8 cellular contexts compared by ENCODE assay signal in the genomic region with DNA sequence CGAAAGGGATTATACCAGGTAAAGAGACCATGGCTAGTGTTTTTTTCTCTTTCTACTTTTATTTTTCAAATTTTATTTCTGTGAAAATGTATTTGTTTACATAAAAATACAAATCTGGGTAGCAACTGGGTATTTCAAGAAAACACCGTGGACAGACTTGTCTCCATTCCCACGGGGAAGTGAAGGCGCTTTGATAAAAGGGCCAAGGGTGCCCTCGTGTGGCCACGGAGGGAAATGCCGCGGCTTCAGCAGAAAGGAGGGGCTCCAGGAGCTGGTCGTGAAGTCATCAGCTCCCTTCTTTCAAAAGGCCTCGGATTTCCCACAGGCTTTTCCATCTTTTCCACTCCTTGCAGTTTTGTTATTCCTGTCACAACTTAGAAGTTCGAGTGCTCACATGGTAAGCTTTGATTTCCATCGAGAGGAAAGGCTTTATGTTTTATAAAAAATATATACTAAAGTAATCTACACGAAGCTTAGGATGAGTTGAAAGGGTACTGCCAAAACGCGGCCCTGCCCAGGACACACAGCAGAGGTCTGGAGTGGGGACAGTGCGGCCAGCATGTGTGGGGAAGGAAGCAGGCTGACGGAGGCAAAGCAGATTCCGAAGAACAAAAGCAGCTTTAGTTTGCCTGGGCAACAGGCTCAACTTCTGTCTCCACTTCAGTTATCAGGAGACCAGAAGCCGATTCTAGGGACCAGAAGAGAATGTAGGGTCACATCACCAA. TPM values are rescaled to one million over a fixed set of nuclear protein-coding genes. Genes with fewer than 3 reads are reported as not detected.
A peak's percentile ranks its signal among the peaks of the same experiment; 100 is the strongest.
DNase-seq lines count a peak whose midpoint lies in the region; ATAC-seq and FAIRE-seq lines count a peak whose summit lies in the region.

No MANE protein-coding gene starts in this region.

- ATAC-seq in left colon = peak; percentile 82
- no peak for ATAC-seq in HG03354 (IDR thresholded peaks at IDR 0.05; ENCODE audit: poor library complexity, severe bottlenecking, unreplicated experiment)

- FAIRE-seq in GM19239 (lab: Jason Lieb, UNC) = peak; percentile 83

- DNase-seq in 8988T (peak; percentile 59), GM19239 (ENCODE audit: insufficient read length, low spot score) (peak; percentile 85), NCI-H2227 (lab: John Stamatoyannopoulos, UW; ENCODE audit: unreplicated experiment) (peak; percentile 86), cerebellar cortex (ENCODE audit: low spot score) (peak; percentile 94), left colon (peak; percentile 73 to 91)
- DNase-seq in activated CD4-positive, alpha-beta T cell treated with anti-CD3 and anti-CD28 coated beads for 1 hour = peak; percentile 82
- DNase-seq in stimulated activated CD4-positive, alpha-beta T cell treated with anti-CD3 and anti-CD28 coated beads, Interleukin-1b, Interleukin-23, amount 100 ng/mL, for 4 hours (ENCODE audit: low read depth in 2 of 2) = peak; percentile 82 to 86

- intact Hi-C loops in left colon (cut with DNase I, micrococcal nuclease) = loop anchor here (2.0 to 5.0 kb wide), 2 partner anchors 33 to 34 kb away; no protein-coding TSS in a partner anchor

RNA-seq across cellular contexts. Expression of a gene that starts 15.3 kb away (rescaled TPM):
- total RNA-seq in left colon = 10 to 100 TPM; 22.3 to 25.6 TPM
